Comparison of ENCODE assay signal across 22 cellular contexts in genomic region chrX:120774611-120775010, GRCh38.
"Had no signal": no experiment of that assay in that cellular context is flagged by ENCODE, and none has a peak within 500 bp of the region (broad histone marks: within the 10 kb centered on the region; RNA-seq: fewer than 3 reads in every experiment).

No MANE protein-coding gene starts in this region.

- ATAC-seq: activated CD8-positive, alpha-beta T cell treated with anti-CD3 and anti-CD28 coated beads for 36 hours; left lobe of liver; stimulated activated naive B cell treated with anti-CD40 and anti-IgM and Interleukin-4, amounts not matched to agents 10 μg/mL and 1 μg/mL and 100 μg/mL, for 72 hours had no signal

- H3K27ac ChIP-seq: breast epithelium, dorsolateral prefrontal cortex, neutrophil, parathyroid adenoma, skin epidermis, tibial artery, vagina had no signal

- H3K4me3 ChIP-seq: breast epithelium, dorsolateral prefrontal cortex, skin epidermis, tibial artery, vagina had no signal

- H3K9me3 ChIP-seq: breast epithelium, neutrophil, tibial artery, vagina had no signal

- DNase-seq: activated B cell treated with CpG ODN at 0.5 μM for 24 hours; activated CD4-positive, alpha-beta T cell treated with anti-CD3 and anti-CD28 coated beads for 48 hours; activated CD8-positive, alpha-beta T cell treated with anti-CD3 and anti-CD28 coated beads for 36 hours; activated gamma-delta T cell treated with Interleukin-2 at 50 U/mL for 16 hours; anterior cingulate cortex; dorsolateral prefrontal cortex; endodermal cell; erythroblast; foreskin melanocyte; head of caudate nucleus; naive thymus-derived CD8-positive, alpha-beta T cell; stimulated activated CD4-positive, alpha-beta T cell treated with anti-CD3 and anti-CD28 coated beads, Interleukin-15, amount 100 ng/mL, for 24 hours; stimulated activated CD4-positive, alpha-beta T cell treated with anti-CD3 and anti-CD28 coated beads, Interleukin-4, amount 100 ng/mL, for 1 hour; stimulated activated naive B cell treated with anti-CD40 and anti-IgM and Interleukin-4, amounts not matched to agents 10 μg/mL and 1 μg/mL and 100 μg/mL, for 72 hours; SW 1271; tibial artery had no signal

- H3K4me1 ChIP-seq: breast epithelium, parathyroid adenoma, tibial artery, vagina had no signal

- H3K9ac ChIP-seq: parathyroid adenoma had no signal

- H3K36me3 ChIP-seq: breast epithelium, neutrophil, tibial artery, vagina had no signal

- H3K27me3 ChIP-seq: neutrophil, tibial artery, vagina had no signal

- H2AFZ ChIP-seq: parathyroid adenoma had no signal
